In genomic region chr19:14200147-14200841, GRCh38 we compare ENCODE assay signal across 8 cellular contexts. TPM values are rescaled to one million over a fixed set of nuclear protein-coding genes. Genes with fewer than 3 reads are reported as not detected.
DNase-seq lines count a peak whose midpoint lies in the region; ATAC-seq and TF ChIP-seq lines count a peak whose summit lies in the region.
"Not testable (repeated sequence)": the region's sequence is repeated elsewhere in the genome, so short reads cannot be mapped to it uniquely, and the experiment has no call there.

No MANE protein-coding gene starts in this region.

- not testable (repeated sequence) for H3K36me3 Mint-ChIP-seq in neural progenitor cell; stimulated activated naive B cell treated with anti-CD40 and anti-IgM and Interleukin-4, amounts not matched to agents 10 μg/mL and 1 μg/mL and 100 μg/mL, for 72 hours

- H3F3A ChIP-seq in PC-9 (ENCODE audit: insufficient read depth, low read depth) = peaks cover 12% of the 10 kb centered on the region; the same call in 1 of the 2 replicates
- not testable (repeated sequence) for H3F3A ChIP-seq in neural progenitor cell (ENCODE audit: low read depth)

- not testable (repeated sequence) for H3K9me3 Mint-ChIP-seq in neural progenitor cell; stimulated activated naive B cell treated with anti-CD40 and anti-IgM and Interleukin-4, amounts not matched to agents 10 μg/mL and 1 μg/mL and 100 μg/mL, for 72 hours

- not testable (repeated sequence) for ATAC-seq in body of pancreas
- ATAC-seq in heart left ventricle = peak in 3 of 4 donors; percentile 39 to 54 (median 48)
- peak; percentile 84 for ATAC-seq in stimulated activated naive B cell treated with anti-CD40 and anti-IgM and Interleukin-4, amounts not matched to agents 10 μg/mL and 1 μg/mL and 100 μg/mL, for 72 hours (replicated peaks)

- not testable (repeated sequence) for H3K9me3 ChIP-seq in PC-9 (ENCODE audit: insufficient read depth, low read depth); body of pancreas; heart left ventricle; neural progenitor cell (ENCODE audit: low read depth)

- H3K27me3 ChIP-seq in PC-9 (ENCODE audit: insufficient read depth, low read depth); body of pancreas; heart left ventricle; neural progenitor cell: not testable (repeated sequence)

- H3K27ac ChIP-seq in PC-9, body of pancreas, neural progenitor cell: not testable (repeated sequence)
- H3K27ac ChIP-seq in heart left ventricle = peak overlapping the region in 1 of 12 donors; percentile 11

- not testable (repeated sequence) for H3K4me1 ChIP-seq in PC-9 (replicated peaks; ENCODE audit: insufficient read depth)
- H3K4me1 ChIP-seq in body of pancreas (peaks cover 13% of the 10 kb centered on the region), heart left ventricle (peaks cover 0 to 13% (median 0%) of the 10 kb centered on the region in 12 donors), neural progenitor cell (peaks cover 18% of the 10 kb centered on the region)

- in situ Hi-C loops in Caki2 (cut with HindIII; ENCODE audit: low pct_unique_long_range_greater_than_20kb, low sequenced_read_pairs) = not testable (repeated sequence)

- H2AFZ ChIP-seq in PC-9; neural progenitor cell (replicated peaks): not testable (repeated sequence)

- peaks cover 10% of the 10 kb centered on the region for H4K20me1 ChIP-seq in PC-9 (ENCODE audit: insufficient read depth)
- peaks cover 92% of the 10 kb centered on the region for H4K20me1 ChIP-seq in neural progenitor cell (ENCODE audit: low read depth)

- not testable (repeated sequence) for H3K9ac ChIP-seq in neural progenitor cell

- CTCF ChIA-PET in PC-9 (lab: Charles Lee) = interaction anchor here (0.7 kb wide), 1 partner anchor 148 kb away, joined by 3 read pairs; no protein-coding TSS in a partner anchor

- H3K36me3 ChIP-seq in PC-9 (ENCODE audit: low read depth); body of pancreas (replicated peaks in 1 of 2; ENCODE audit: insufficient read depth in 1 of 2, low read depth in 2 of 2); heart left ventricle; neural progenitor cell: not testable (repeated sequence)

- not testable (repeated sequence) for H3K4me3 Mint-ChIP-seq in neural progenitor cell; stimulated activated naive B cell treated with anti-CD40 and anti-IgM and Interleukin-4, amounts not matched to agents 10 μg/mL and 1 μg/mL and 100 μg/mL, for 72 hours

- H3K79me2 ChIP-seq in PC-9 (ENCODE audit: low read depth) (peaks cover 15% of the 10 kb centered on the region; the same call in 1 of the 2 replicates), neural progenitor cell (ENCODE audit: low read depth) (peaks cover 100% of the 10 kb centered on the region)

- DNase-seq in Caki2 (ENCODE audit: low read depth) (peak; percentile 28), HT-29 (ENCODE audit: low spot score) (peak; percentile 29), PC-9 (peak in 1 of 2 experiments; percentile 45), body of pancreas (peak in 3 of 4 donors; percentile 23 to 42 (median 32)), heart left ventricle (peak in 1 of 5 donors; percentile 45), neural progenitor cell (ENCODE audit: low spot score) (peak; percentile 62)
- peak; percentile 58 to 65 for DNase-seq in activated CD4-positive, alpha-beta T cell treated with anti-CD3 and anti-CD28 coated beads, Interleukin-2, amount 50 U/mL, for 48 hours
- DNase-seq in stimulated activated naive B cell treated with anti-CD40 and anti-IgM and Interleukin-4, amounts not matched to agents 10 μg/mL and 1 μg/mL and 100 μg/mL, for 72 hours = peak; percentile 32

- TF ChIP-seq CTCF in PC-9 (conservative IDR thresholded peaks at IDR 0.05) (peak; percentile 81), body of pancreas (IDR thresholded peaks at IDR 0.05) (peak in 6 of 7 experiments; percentile 11 to 37 (median 29)), heart left ventricle (IDR thresholded peaks at IDR 0.05) (peak; percentile 30 to 66 (median 55)), neural progenitor cell (IDR thresholded peaks at IDR 0.05) (peak; percentile 70)

- peaks cover 43% of the 10 kb centered on the region for H3K4me1 Mint-ChIP-seq in neural progenitor cell
- H3K4me1 Mint-ChIP-seq in stimulated activated naive B cell treated with anti-CD40 and anti-IgM and Interleukin-4, amounts not matched to agents 10 μg/mL and 1 μg/mL and 100 μg/mL, for 72 hours = peaks cover 11 to 22% of the 10 kb centered on the region in 2 donors

- intact Hi-C loops in PC-9 (cut with micrococcal nuclease; ENCODE audit: unreplicated experiment) (loop anchor here (5.0 to 10.0 kb wide), 2 partner anchors 147 to 205 kb away; no protein-coding TSS in a partner anchor), heart left ventricle (cut with DNase I) (loop anchor here in 1 of 10 donors (10.0 kb wide), 1 partner anchor 145 kb away; no protein-coding TSS in a partner anchor)
- intact Hi-C loops in body of pancreas (cut with DNase I) = not testable (repeated sequence)

- H3K4me2 ChIP-seq in PC-9, neural progenitor cell: not testable (repeated sequence)

- H3K27me3 Mint-ChIP-seq in neural progenitor cell (ENCODE audit: insufficient read depth, low read depth) = not testable (repeated sequence)
- H3K27me3 Mint-ChIP-seq in stimulated activated naive B cell treated with anti-CD40 and anti-IgM and Interleukin-4, amounts not matched to agents 10 μg/mL and 1 μg/mL and 100 μg/mL, for 72 hours = peaks cover 43 to 44% of the 10 kb centered on the region in 2 donors

- POLR2A ChIA-PET in PC-9 (lab: Charles Lee; ENCODE audit: unreplicated experiment) = not testable (repeated sequence)

- TF ChIP-seq POLR2A in body of pancreas (IDR thresholded peaks at IDR 0.05); heart left ventricle (IDR thresholded peaks at IDR 0.05): not testable (repeated sequence)

- H3K4me3 ChIP-seq in PC-9, body of pancreas, heart left ventricle, neural progenitor cell: not testable (repeated sequence)

- H3K27ac Mint-ChIP-seq in neural progenitor cell = peak overlapping the region; percentile 74
- not testable (repeated sequence) for H3K27ac Mint-ChIP-seq in stimulated activated naive B cell treated with anti-CD40 and anti-IgM and Interleukin-4, amounts not matched to agents 10 μg/mL and 1 μg/mL and 100 μg/mL, for 72 hours

- BruUV-seq in PC-9 (replicated peaks; lab: Mats Ljungman, UMichigan) = not testable (repeated sequence)

- H3K9me2 ChIP-seq in PC-9 (ENCODE audit: insufficient read depth) = not testable (repeated sequence)

- 76 to 82% methylated on average over 24 of the region's 24 CpGs for WGBS in body of pancreas, 2 donors
- WGBS in heart left ventricle, 4 donors = 82 to 86% (median 84%) methylated on average over 24 of the region's 24 CpGs

RNA-seq across cellular contexts. Expression of gene ADGRL1, which starts 5.7 kb away (rescaled TPM):
- total RNA-seq in Caki2 (2014; rRNA removed; shearing (Covaris generic); ENCODE audit: low replicate concordance) = 2.4 and 4.1 TPM in 2 replicates
- 1.2 and 2.0 TPM in 2 replicates for total RNA-seq in HT-29 (2014; rRNA removed; shearing (Covaris generic))
- 28.5 and 31.5 TPM in 2 replicates for total RNA-seq in PC-9 (2021)
- 10 to 100 TPM; 12.5 to 16.5 TPM for total RNA-seq in body of pancreas
- 10 to 100 TPM; 10.1 to 29.4 (median 14.4) TPM for total RNA-seq in heart left ventricle
- polyA plus RNA-seq in heart left ventricle = 10 to 100 TPM; 11.5 to 12.8 TPM
- total RNA-seq in neural progenitor cell (ENCODE audit: low replicate concordance) = 13.3 and 59.0 TPM in 2 replicates

Comparison
In these comparisons a context has a peak if more than half of its experiments do, and no peak if none do; other contexts are left out.
1. CTCF ChIP-seq: peak in every context shown above with its lines; median percentile 81 in PC-9; 70 in neural progenitor cell; 55 in heart left ventricle; 29 in body of pancreas.